16 cellular contexts compared by ENCODE assay signal in genomic region chr14:91444335-91445020, GRCh38. TPM values are rescaled to one million over a fixed set of nuclear protein-coding genes. Genes with fewer than 3 reads are reported as not detected.
DNase-seq lines count a peak whose midpoint lies in the region; ATAC-seq, FAIRE-seq and TF ChIP-seq lines count a peak whose summit lies in the region.
"Had no signal": no experiment of that assay in that cellular context is flagged by ENCODE, and none has a peak within 500 bp of the region (broad histone marks: within the 10 kb centered on the region; RNA-seq: fewer than 3 reads in every experiment).

No MANE protein-coding gene starts in this region.

- no peaks in the 10 kb centered on the region for H3K79me2 ChIP-seq in OCI-LY3 (ENCODE audit: low read length)

- peaks cover 36% of the 10 kb centered on the region for H3K4me1 ChIP-seq in OCI-LY3 (ENCODE audit: low read length)

- DNase-seq in GM18507 (ENCODE audit: extremely low spot score, insufficient read length, low read depth) (no peak), NOMO-1 (lab: John Stamatoyannopoulos, UW; ENCODE audit: unreplicated experiment in 2 of 2) (no peak)
- no peak for DNase-seq in stimulated activated naive B cell treated with anti-CD40 and anti-IgM and Interleukin-4, amounts not matched to agents 10 μg/mL and 1 μg/mL and 100 μg/mL, for 72 hours
- no peak for DNase-seq in activated CD4-positive, alpha-beta T cell treated with anti-CD3 and anti-CD28 coated beads, Interleukin-2, amount 10 ng/mL, durations not matched to agents 24 days and 14 days
- DNase-seq in stimulated activated CD8-positive, alpha-beta memory T cell treated with anti-CD3 and anti-CD28 coated beads, Interleukin-4, amount 100 ng/mL, for 48 hours: no peak
- DNase-seq: C1 segment of cervical spinal cord; Calu3; CD4-positive, alpha-beta memory T cell; COR-L47; DMS153; DND-41; GOT3; H7; HCEC 1CT had no signal

- FAIRE-seq in GM18507 (lab: Jason Lieb, UNC): peak; percentile 65

- H3K27me3 ChIP-seq in OCI-LY3 (ENCODE audit: low read depth, low read length): no peaks in the 10 kb centered on the region

- H3K9ac ChIP-seq in OCI-LY3 (ENCODE audit: low read length): peak overlapping the region; percentile 31; the same call in 1 of the 2 replicates

- intact Hi-C loops in activated CD4-positive, alpha-beta T cell treated with anti-CD3 and anti-CD28 coated beads, Interleukin-2, amount 10 ng/mL, durations not matched to agents 24 days and 14 days (cut with micrococcal nuclease): no loop called here

- no peak overlapping the region for H3K4me3 Mint-ChIP-seq in stimulated activated naive B cell treated with anti-CD40 and anti-IgM and Interleukin-4, amounts not matched to agents 10 μg/mL and 1 μg/mL and 100 μg/mL, for 72 hours
- H3K4me3 Mint-ChIP-seq in activated CD4-positive, alpha-beta T cell treated with anti-CD3 and anti-CD28 coated beads, Interleukin-2, amount 10 ng/mL, durations not matched to agents 24 days and 14 days: no peak overlapping the region
- H3K4me3 Mint-ChIP-seq: CD4-positive, alpha-beta memory T cell had no signal

- no peak overlapping the region for H3K27ac Mint-ChIP-seq in stimulated activated naive B cell treated with anti-CD40 and anti-IgM and Interleukin-4, amounts not matched to agents 10 μg/mL and 1 μg/mL and 100 μg/mL, for 72 hours
- no peak overlapping the region for H3K27ac Mint-ChIP-seq in activated CD4-positive, alpha-beta T cell treated with anti-CD3 and anti-CD28 coated beads, Interleukin-2, amount 10 ng/mL, durations not matched to agents 24 days and 14 days
- H3K27ac Mint-ChIP-seq: CD4-positive, alpha-beta memory T cell had no signal

- no peak overlapping the region for H2AFZ ChIP-seq in OCI-LY3 (ENCODE audit: low read depth, low read length)

- H3K4me3 ChIP-seq in OCI-LY3 (ENCODE audit: low read length): peak overlapping the region; percentile 60

- peak overlapping the region; percentile 82 for H3K4me2 ChIP-seq in OCI-LY3 (ENCODE audit: low read length)

- H3K9me3 ChIP-seq in OCI-LY3 (ENCODE audit: insufficient read depth, low read length): no peaks in the 10 kb centered on the region

- TF ChIP-seq CTCF in OCI-LY3 (IDR thresholded peaks at IDR 0.05; ENCODE audit: low read depth, low read length): no peak

- peaks cover 0 to 14% of the 10 kb centered on the region in 2 donors for H3K27me3 Mint-ChIP-seq in stimulated activated naive B cell treated with anti-CD40 and anti-IgM and Interleukin-4, amounts not matched to agents 10 μg/mL and 1 μg/mL and 100 μg/mL, for 72 hours
- peaks cover 29% of the 10 kb centered on the region for H3K27me3 Mint-ChIP-seq in activated CD4-positive, alpha-beta T cell treated with anti-CD3 and anti-CD28 coated beads, Interleukin-2, amount 10 ng/mL, durations not matched to agents 24 days and 14 days

- ATAC-seq in GM19395 (IDR thresholded peaks at IDR 0.05; ENCODE audit: unreplicated experiment): peak; percentile 50
- ATAC-seq in stimulated activated naive B cell treated with anti-CD40 and anti-IgM and Interleukin-4, amounts not matched to agents 10 μg/mL and 1 μg/mL and 100 μg/mL, for 72 hours (replicated peaks): peak; percentile 59 to 78

- no peaks in the 10 kb centered on the region for H3K36me3 ChIP-seq in OCI-LY3 (replicated peaks; ENCODE audit: low read depth, low read length)

- H3K9me3 Mint-ChIP-seq in stimulated activated naive B cell treated with anti-CD40 and anti-IgM and Interleukin-4, amounts not matched to agents 10 μg/mL and 1 μg/mL and 100 μg/mL, for 72 hours: peaks cover 0 to 4% of the 10 kb centered on the region in 2 donors
- H3K9me3 Mint-ChIP-seq in activated CD4-positive, alpha-beta T cell treated with anti-CD3 and anti-CD28 coated beads, Interleukin-2, amount 10 ng/mL, durations not matched to agents 24 days and 14 days: peaks cover 15% of the 10 kb centered on the region

- H3K36me3 Mint-ChIP-seq in stimulated activated naive B cell treated with anti-CD40 and anti-IgM and Interleukin-4, amounts not matched to agents 10 μg/mL and 1 μg/mL and 100 μg/mL, for 72 hours: peaks cover 8% of the 10 kb centered on the region in 2 donors
- no peaks in the 10 kb centered on the region for H3K36me3 Mint-ChIP-seq in activated CD4-positive, alpha-beta T cell treated with anti-CD3 and anti-CD28 coated beads, Interleukin-2, amount 10 ng/mL, durations not matched to agents 24 days and 14 days (ENCODE audit: low read depth)

- H4K20me1 ChIP-seq in OCI-LY3 (ENCODE audit: insufficient read depth, low read length): no peaks in the 10 kb centered on the region

- H3K27ac ChIP-seq in OCI-LY3 (ENCODE audit: low read length): peak overlapping the region; percentile 76

- H3K4me1 Mint-ChIP-seq in stimulated activated naive B cell treated with anti-CD40 and anti-IgM and Interleukin-4, amounts not matched to agents 10 μg/mL and 1 μg/mL and 100 μg/mL, for 72 hours: peaks cover 2 to 17% of the 10 kb centered on the region in 2 donors
- H3K4me1 Mint-ChIP-seq in activated CD4-positive, alpha-beta T cell treated with anti-CD3 and anti-CD28 coated beads, Interleukin-2, amount 10 ng/mL, durations not matched to agents 24 days and 14 days: no peaks in the 10 kb centered on the region
- H3K4me1 Mint-ChIP-seq: CD4-positive, alpha-beta memory T cell had no signal

RNA-seq across cellular contexts. Expression of gene CCDC88C, which starts 26.9 kb away (rescaled TPM):
- 79.7 and 89.9 TPM in 2 replicates for total RNA-seq in activated CD4-positive, alpha-beta T cell treated with anti-CD3 and anti-CD28 coated beads, Interleukin-2, amount 10 ng/mL, durations not matched to agents 24 days and 14 days
